In genomic region chr11:78363018-78363619, GRCh38 we compare ENCODE assay signal across 11 cellular contexts.
"Had no signal": no experiment of that assay in that cellular context is flagged by ENCODE, and none has a peak within 500 bp of the region (broad histone marks: within the 10 kb centered on the region; RNA-seq: fewer than 3 reads in every experiment).

No MANE protein-coding gene starts in this region.

- H3K27me3 ChIP-seq: brain microvascular endothelial cell, suprapubic skin had no signal

- H3K9me3 ChIP-seq: suprapubic skin had no signal

- ATAC-seq: esophagus mucosa; stimulated activated naive CD8-positive, alpha-beta T cell treated with anti-CD3 and anti-CD28 coated beads, Interleukin-15, Interleukin-2, amounts not matched to agents 100 U/mL and 50 U/mL, for 24 hours had no signal

- H3K27ac ChIP-seq: brain microvascular endothelial cell, suprapubic skin had no signal

- H3K36me3 ChIP-seq: brain microvascular endothelial cell, suprapubic skin had no signal

- DNase-seq: activated CD4-positive, alpha-beta T cell treated with anti-CD3 and anti-CD28 coated beads, Interleukin-2, amount 50 U/mL, for 48 hours; activated CD4-positive, CD25-positive, alpha-beta regulatory T cell treated with anti-CD3 and anti-CD28 coated beads, Interleukin-2, amount 50 U/mL, for 72 hours; activated gamma-delta T cell treated with Interleukin-2 at 50 U/mL for 16 hours; activated naive CD8-positive, alpha-beta T cell treated with anti-CD3 and anti-CD28 coated beads for 36 hours; activated T-cell treated with anti-CD3 and anti-CD28 coated beads, Interleukin-2, amount 50 U/mL, for 48 hours; brain microvascular endothelial cell; immature natural killer cell; stimulated activated CD4-positive, alpha-beta T cell treated with anti-CD3 and anti-CD28 coated beads, Interleukin-2, amount 100 ng/mL, for 48 hours; stimulated activated naive CD8-positive, alpha-beta T cell treated with anti-CD3 and anti-CD28 coated beads, Interleukin-15, Interleukin-2, amounts not matched to agents 100 U/mL and 50 U/mL, for 24 hours had no signal

- H3K4me3 ChIP-seq: suprapubic skin had no signal
